ENCODE assay signal across 10 cellular contexts in the genomic region with DNA sequence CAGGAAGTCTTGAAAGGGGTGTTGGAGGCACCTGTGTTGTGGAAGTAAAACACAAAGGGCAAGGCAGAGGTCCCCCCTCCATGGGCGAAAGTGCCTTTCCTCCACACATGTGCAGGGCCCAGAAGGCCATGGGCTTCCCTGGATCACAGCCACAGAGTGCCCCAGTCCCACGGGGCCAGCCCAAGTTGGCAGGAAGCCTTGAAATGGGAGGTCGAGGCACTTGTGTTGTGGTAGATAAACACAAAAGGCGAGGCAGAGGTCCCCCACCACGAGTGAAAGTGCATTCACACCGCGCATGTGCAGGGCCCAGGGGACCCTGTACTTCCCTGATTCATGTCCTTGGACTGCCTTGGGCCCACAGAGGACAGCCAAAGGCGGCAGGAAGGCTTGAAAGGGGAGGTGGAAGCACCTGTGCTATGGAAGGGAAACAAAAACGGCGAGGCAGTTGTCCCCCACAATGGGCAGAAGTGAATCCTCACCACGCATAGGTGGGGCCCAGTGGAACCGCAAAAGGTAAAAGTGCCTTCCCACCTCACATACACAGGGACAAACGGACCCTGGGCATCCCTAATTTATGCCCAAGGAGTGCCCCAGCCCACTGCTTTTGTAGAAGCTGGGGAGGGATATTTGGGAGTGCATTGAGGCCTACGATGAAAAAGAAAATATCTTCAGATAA.
"Had no signal": no experiment of that assay in that cellular context is flagged by ENCODE, and none has a peak within 500 bp of the region (broad histone marks: within the 10 kb centered on the region; RNA-seq: fewer than 3 reads in every experiment).

No MANE protein-coding gene starts in this region.

- DNase-seq: activated CD4-positive, alpha-beta T cell treated with anti-CD3 and anti-CD28 coated beads, Interleukin-2, amount 50 U/mL, for 48 hours; activated naive CD4-positive, alpha-beta T cell; activated naive CD8-positive, alpha-beta T cell treated with anti-CD3 and anti-CD28 coated beads, Interleukin-2, amount 50 U/mL, for 24 hours; cerebellar nuclear complex; endodermal cell; head of caudate nucleus; stimulated activated CD4-positive, alpha-beta T cell treated with anti-CD3 and anti-CD28 coated beads, Interleukin-1b, Interleukin-23, amount 100 ng/mL, for 48 hours; stimulated activated naive CD8-positive, alpha-beta T cell treated with anti-CD3 and anti-CD28 coated beads, Interleukin-15, amount 100 ng/mL, for 72 hours had no signal

- H3K27me3 ChIP-seq: left lung had no signal

- H3K4me1 ChIP-seq: left lung had no signal

- H3K36me3 ChIP-seq: left lung had no signal

- H3K4me3 ChIP-seq: left lung had no signal

- ATAC-seq: activated naive CD8-positive, alpha-beta T cell treated with anti-CD3 and anti-CD28 coated beads, Interleukin-2, amount 50 U/mL, for 24 hours; left lung; stimulated activated naive CD8-positive, alpha-beta T cell treated with anti-CD3 and anti-CD28 coated beads, Interleukin-15, amount 100 ng/mL, for 72 hours had no signal

- H3K27ac ChIP-seq: left lung, VCaP had no signal
